In the genomic region with DNA sequence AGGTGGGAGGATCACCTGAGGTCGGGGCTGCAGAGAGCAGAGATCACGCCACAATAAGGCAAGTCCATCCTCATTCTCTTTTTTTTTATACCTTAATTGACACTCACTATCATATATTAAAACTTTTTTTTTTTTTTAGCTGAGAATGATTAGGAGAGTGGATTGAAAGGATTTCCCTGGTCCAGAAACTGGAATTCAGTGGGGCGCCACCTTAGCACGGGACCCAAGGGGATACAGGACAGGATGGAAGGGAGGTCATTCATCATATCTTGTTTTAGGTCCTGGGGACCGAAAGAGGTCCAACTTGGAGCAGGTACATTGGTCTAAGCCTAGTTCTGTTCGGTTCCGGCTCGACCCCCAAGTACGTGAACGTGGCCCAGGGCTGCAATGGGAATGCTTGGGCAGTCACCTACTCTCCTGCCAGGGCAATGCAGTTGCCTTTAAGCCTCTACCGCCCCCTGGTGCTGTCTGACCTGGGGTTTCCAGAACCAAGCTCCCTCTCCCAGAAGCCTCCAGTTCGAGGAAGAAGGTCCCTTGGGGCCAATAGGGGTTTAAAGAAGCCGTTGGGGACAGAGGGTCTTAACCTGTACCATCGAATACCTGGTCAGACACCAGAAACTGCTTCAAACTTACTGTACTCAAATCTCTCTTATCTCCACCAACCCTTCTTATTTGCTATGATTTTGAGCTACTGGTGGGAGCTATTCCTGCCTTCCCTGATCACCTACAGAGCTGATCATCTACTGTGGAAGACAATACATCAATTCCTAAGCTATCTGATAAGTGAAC, we compare ENCODE assay signal across 8 cellular contexts. TPM values are rescaled to one million over a fixed set of nuclear protein-coding genes. Genes with fewer than 3 reads are reported as not detected.
A peak's percentile ranks its signal among the peaks of the same experiment; 100 is the strongest.
DNase-seq lines count a peak whose midpoint lies in the region; ATAC-seq and TF ChIP-seq lines count a peak whose summit lies in the region.

No MANE protein-coding gene starts in this region.

- no peaks in the 10 kb centered on the region for H3K27me3 ChIP-seq in foreskin keratinocyte

- intact Hi-C loops in sciatic nerve (cut with DNase I) = no loop called here

- TF ChIP-seq CTCF in GM13977 (IDR thresholded peaks at IDR 0.05; ENCODE audit: extremely low read depth, insufficient read depth, missing control alignments) = peak; percentile 78
- peak; percentile 79 for TF ChIP-seq CTCF in foreskin keratinocyte (conservative IDR thresholded peaks at IDR 0.05)

- DNase-seq in 8988T = peak; percentile 60
- peak; percentile 83 for DNase-seq in GM13977 (ENCODE audit: low spot score)
- DNase-seq in NOMO-1 (lab: John Stamatoyannopoulos, UW; ENCODE audit: unreplicated experiment in 2 of 2) = peak; percentile 50 to 52
- peak; percentile 48 for DNase-seq in activated T-cell treated with anti-CD3 and anti-CD28 coated beads, Interleukin-2, amount 50 U/mL, for 1 hour
- DNase-seq in foreskin keratinocyte = no peak
- peak; percentile 80 for DNase-seq in sciatic nerve (ENCODE audit: low spot score)

- H3K27ac ChIP-seq in foreskin keratinocyte = no peak overlapping the region

- H3K4me1 ChIP-seq in foreskin keratinocyte = no peaks in the 10 kb centered on the region

- ATAC-seq in foreskin keratinocyte = peak; percentile 11
- ATAC-seq in sciatic nerve = peak; percentile 67
- ATAC-seq in HG02973 (IDR thresholded peaks at IDR 0.05; ENCODE audit: unreplicated experiment) = no peak
- ATAC-seq in GM19463 (IDR thresholded peaks at IDR 0.05; ENCODE audit: unreplicated experiment) = no peak

- in situ Hi-C loops in GM13977 (cut with MboI; ENCODE audit: low pct_unique_long_range_greater_than_20kb, low sequenced_read_pairs, unreplicated experiment) = loop anchor here (10.0 to 25.0 kb wide), 2 partner anchors 118 to 311 kb away; a partner anchor contains a TSS

RNA-seq across cellular contexts. Expression of a gene that starts 19.9 kb away (rescaled TPM):
- total RNA-seq in foreskin keratinocyte (18.6 and 20.2 TPM in 2 replicates), sciatic nerve (66.9 TPM)
- polyA plus RNA-seq in foreskin keratinocyte = 3.9 and 4.9 TPM in 2 replicates

RNA-seq across cellular contexts. Expression of a gene that starts 34.2 kb away (rescaled TPM):
- total RNA-seq in foreskin keratinocyte = 11.0 and 12.6 TPM in 2 replicates
- 12.2 and 12.6 TPM in 2 replicates for polyA plus RNA-seq in foreskin keratinocyte
- 22.9 TPM for total RNA-seq in sciatic nerve

Comparison
In these comparisons a context has a peak if more than half of its experiments do, and no peak if none do; other contexts are left out.
1. DNase-seq: peak in 8988T (single experiment), GM13977 (single experiment), NOMO-1 (2 of 2), activated T-cell treated with anti-CD3 and anti-CD28 coated beads, Interleukin-2, amount 50 U/mL, for 1 hour (single experiment) and sciatic nerve (single experiment); none in foreskin keratinocyte (0 of 2).
2. ATAC-seq: peak in foreskin keratinocyte (single experiment) and sciatic nerve (single experiment); none in HG02973 (single experiment) and GM19463 (single experiment).